1 cellular context compared by ENCODE assay signal in genomic region chr1:180519846-180520245, GRCh38.
TF ChIP-seq lines count a peak whose summit lies in the region.

No MANE protein-coding gene starts in this region.

TF ChIP-seq in endothelial cell of umbilical vein, 7 proteins besides CTCF, POLR2A, EP300 and RAD21:
- TF ChIP-seq GATA2 (IDR thresholded peaks at IDR 0.05; ENCODE audit: insufficient read depth, insufficient read length, low read depth, low read length) (no peak), POLR2AphosphoS5 (IDR thresholded peaks at IDR 0.05; ENCODE audit: insufficient read depth, low read depth, low read length) (peak; percentile 17)
